Comparison of ENCODE assay signal across 1 cellular context in genomic region chr1:9922342-9922741, GRCh38.
A peak's percentile ranks its signal among the peaks of the same experiment; 100 is the strongest.
TF ChIP-seq lines count a peak whose summit lies in the region.

No MANE protein-coding gene starts in this region.

TF ChIP-seq in HEK293, 187 proteins besides CTCF, POLR2A, EP300 and RAD21 (continued from another document):
- TF ChIP-seq AEBP2 (tag by site-specific recombination; IDR thresholded peaks at IDR 0.05; ENCODE audit: borderline replicate concordance) (no peak), ZBTB44 (tag by site-specific recombination; IDR thresholded peaks at IDR 0.05) (peak; percentile 64), ZNF350 (tag by site-specific recombination; IDR thresholded peaks at IDR 0.05) (no peak), PATZ1 (tag by site-specific recombination; IDR thresholded peaks at IDR 0.05) (no peak), ZNF146 (tag by site-specific recombination; IDR thresholded peaks at IDR 0.05) (no peak), RBAK (tag by site-specific recombination; IDR thresholded peaks at IDR 0.05) (no peak), ZBTB17 (tag by site-specific recombination; IDR thresholded peaks at IDR 0.05) (peak; percentile 29; the same call in 1 of the 2 replicates), ZNF548 (tag by site-specific recombination; IDR thresholded peaks at IDR 0.05) (no peak), ZNF18 (tag by site-specific recombination; IDR thresholded peaks at IDR 0.05) (peak; percentile 72)
TF ChIP-seq in HEK293: peak in this region for 23.
